Comparison of ENCODE assay signal across 19 cellular contexts in genomic region chr12:19435831-19436497, GRCh38. TPM values are rescaled to one million over a fixed set of nuclear protein-coding genes. Genes with fewer than 3 reads are reported as not detected.
A peak's percentile ranks its signal among the peaks of the same experiment; 100 is the strongest.
DNase-seq lines count a peak whose midpoint lies in the region; ATAC-seq and TF ChIP-seq lines count a peak whose summit lies in the region.
"Had no signal": no experiment of that assay in that cellular context is flagged by ENCODE, and none has a peak within 500 bp of the region (broad histone marks: within the 10 kb centered on the region; RNA-seq: fewer than 3 reads in every experiment).

No MANE protein-coding gene starts in this region.

- H3K4me1 ChIP-seq in vagina: peaks cover 17% of the 10 kb centered on the region
- H3K4me1 ChIP-seq in osteoblast (ENCODE audit: insufficient read depth, low read length): peaks cover 16% of the 10 kb centered on the region
- H3K4me1 ChIP-seq: BE2C had no signal

- DNase-seq in activated CD8-positive, alpha-beta memory T cell treated with anti-CD3 and anti-CD28 coated beads, Interleukin-2, amount 10 ng/mL, durations not matched to agents 7 days and 5 days: peak; percentile 15
- no peak for DNase-seq in activated CD8-positive, alpha-beta memory T cell treated with anti-CD3 and anti-CD28 coated beads, Interleukin-2, amount 50 U/mL, for 4 hours
- no peak for DNase-seq in T-helper 17 cell
- no peak for DNase-seq in immature natural killer cell
- peak; percentile 25 to 37 for DNase-seq in vagina (ENCODE audit: extremely low spot score in 2 of 2)
- DNase-seq in osteoblast (ENCODE audit: insufficient read length, low spot score, missing footprints): no peak
- no peak for DNase-seq in stimulated activated naive B cell treated with anti-CD40 and anti-IgM and Interleukin-4, amounts not matched to agents 10 μg/mL and 1 μg/mL and 100 μg/mL, for 72 hours
- DNase-seq: BE2C; CD4-positive, CD25-positive, alpha-beta regulatory T cell; COR-L47; DMS 273 treated with DMSO at 0.1 percent for 48 hours; HCEC 1CT; MV-4-11; NCI-H1694 treated with DMSO at 0.1 percent for 48 hours; NCI-H2107; NCI-H510A treated with DMSO at 0.1 percent for 48 hours; NCI-H82; SHP77 had no signal

- peak overlapping the region; percentile 37 for H3K27ac Mint-ChIP-seq in activated CD8-positive, alpha-beta memory T cell treated with anti-CD3 and anti-CD28 coated beads, Interleukin-2, amount 10 ng/mL, durations not matched to agents 7 days and 5 days
- H3K27ac Mint-ChIP-seq in T-helper 17 cell (peak overlapping the region; percentile 80), immature natural killer cell (peak overlapping the region in 4 of 6 donors; percentile 59 to 76 (median 64))
- no peak overlapping the region for H3K27ac Mint-ChIP-seq in stimulated activated naive B cell treated with anti-CD40 and anti-IgM and Interleukin-4, amounts not matched to agents 10 μg/mL and 1 μg/mL and 100 μg/mL, for 72 hours

- peaks cover 51% of the 10 kb centered on the region for H3K4me1 Mint-ChIP-seq in activated CD8-positive, alpha-beta memory T cell treated with anti-CD3 and anti-CD28 coated beads, Interleukin-2, amount 10 ng/mL, durations not matched to agents 7 days and 5 days
- H3K4me1 Mint-ChIP-seq in T-helper 17 cell: peaks cover 22% of the 10 kb centered on the region
- peaks cover 35 to 57% of the 10 kb centered on the region in 2 donors for H3K4me1 Mint-ChIP-seq in immature natural killer cell
- H3K4me1 Mint-ChIP-seq in stimulated activated naive B cell treated with anti-CD40 and anti-IgM and Interleukin-4, amounts not matched to agents 10 μg/mL and 1 μg/mL and 100 μg/mL, for 72 hours: peaks cover 4 to 6% of the 10 kb centered on the region in 2 donors

- H3K36me3 ChIP-seq in vagina: no peaks in the 10 kb centered on the region
- no peaks in the 10 kb centered on the region for H3K36me3 ChIP-seq in osteoblast (ENCODE audit: insufficient read depth, low read length)
- H3K36me3 ChIP-seq: BE2C had no signal

- H3K9me3 ChIP-seq in T-helper 17 cell (ENCODE audit: control insufficient read depth, low read length, poor library complexity, severe bottlenecking) (no peaks in the 10 kb centered on the region), vagina (no peaks in the 10 kb centered on the region), osteoblast (ENCODE audit: low read depth, low read length) (no peaks in the 10 kb centered on the region)

- peaks cover 17% of the 10 kb centered on the region for H3K36me3 Mint-ChIP-seq in activated CD8-positive, alpha-beta memory T cell treated with anti-CD3 and anti-CD28 coated beads, Interleukin-2, amount 10 ng/mL, durations not matched to agents 7 days and 5 days
- no peaks in the 10 kb centered on the region for H3K36me3 Mint-ChIP-seq in T-helper 17 cell (ENCODE audit: low read depth)
- H3K36me3 Mint-ChIP-seq in immature natural killer cell: no peaks in the 10 kb centered on the region
- peaks cover 10 to 20% of the 10 kb centered on the region in 2 donors for H3K36me3 Mint-ChIP-seq in stimulated activated naive B cell treated with anti-CD40 and anti-IgM and Interleukin-4, amounts not matched to agents 10 μg/mL and 1 μg/mL and 100 μg/mL, for 72 hours
- H3K36me3 Mint-ChIP-seq: CD4-positive, CD25-positive, alpha-beta regulatory T cell had no signal

- H3K4me3 ChIP-seq in vagina (no peak overlapping the region), osteoblast (ENCODE audit: insufficient read depth, low read length) (no peak overlapping the region)
- H3K4me3 ChIP-seq: K562 had no signal

- intact Hi-C loops in vagina (cut with DNase I): no loop called here

- no peak overlapping the region for H3K4me2 ChIP-seq in osteoblast (ENCODE audit: insufficient read depth, low read length)

- no peak overlapping the region for H3K4me3 Mint-ChIP-seq in activated CD8-positive, alpha-beta memory T cell treated with anti-CD3 and anti-CD28 coated beads, Interleukin-2, amount 10 ng/mL, durations not matched to agents 7 days and 5 days
- H3K4me3 Mint-ChIP-seq in T-helper 17 cell: no peak overlapping the region
- H3K4me3 Mint-ChIP-seq in immature natural killer cell: no peak overlapping the region
- no peak overlapping the region for H3K4me3 Mint-ChIP-seq in stimulated activated naive B cell treated with anti-CD40 and anti-IgM and Interleukin-4, amounts not matched to agents 10 μg/mL and 1 μg/mL and 100 μg/mL, for 72 hours

- H3K27ac ChIP-seq in vagina (no peak overlapping the region), osteoblast (ENCODE audit: low read depth, low read length) (no peak overlapping the region)

- no peak for TF ChIP-seq POLR2A in vagina (IDR thresholded peaks at IDR 0.05)

- H2AFZ ChIP-seq in osteoblast (ENCODE audit: low read length): no peak overlapping the region

- TF ChIP-seq CTCF in vagina (IDR thresholded peaks at IDR 0.05) (no peak), osteoblast (IDR thresholded peaks at IDR 0.05; ENCODE audit: extremely low read depth, low read depth, low read length) (no peak)

- peaks cover 12% of the 10 kb centered on the region for H3K79me2 ChIP-seq in osteoblast (ENCODE audit: insufficient read depth, low read length)

- no peaks in the 10 kb centered on the region for H3K27me3 Mint-ChIP-seq in activated CD8-positive, alpha-beta memory T cell treated with anti-CD3 and anti-CD28 coated beads, Interleukin-2, amount 10 ng/mL, durations not matched to agents 7 days and 5 days
- H3K27me3 Mint-ChIP-seq in T-helper 17 cell (no peaks in the 10 kb centered on the region), immature natural killer cell (ENCODE audit: low read depth in 3 of 3) (peaks cover 10 to 22% (median 19%) of the 10 kb centered on the region in 3 donors)
- H3K27me3 Mint-ChIP-seq in stimulated activated naive B cell treated with anti-CD40 and anti-IgM and Interleukin-4, amounts not matched to agents 10 μg/mL and 1 μg/mL and 100 μg/mL, for 72 hours: no peaks in the 10 kb centered on the region

- peaks cover 6% of the 10 kb centered on the region for H4K20me1 ChIP-seq in osteoblast (ENCODE audit: insufficient read depth, low read length)

- peaks cover 2% of the 10 kb centered on the region for H3K9me3 Mint-ChIP-seq in activated CD8-positive, alpha-beta memory T cell treated with anti-CD3 and anti-CD28 coated beads, Interleukin-2, amount 10 ng/mL, durations not matched to agents 7 days and 5 days (ENCODE audit: low read depth)
- no peaks in the 10 kb centered on the region for H3K9me3 Mint-ChIP-seq in immature natural killer cell
- H3K9me3 Mint-ChIP-seq in stimulated activated naive B cell treated with anti-CD40 and anti-IgM and Interleukin-4, amounts not matched to agents 10 μg/mL and 1 μg/mL and 100 μg/mL, for 72 hours: peaks cover 3 to 5% of the 10 kb centered on the region in 2 donors
- H3K9me3 Mint-ChIP-seq: CD4-positive, CD25-positive, alpha-beta regulatory T cell had no signal

- H3K27me3 ChIP-seq in vagina (no peaks in the 10 kb centered on the region), osteoblast (ENCODE audit: insufficient read depth, low read length) (no peaks in the 10 kb centered on the region)

- no peak for ATAC-seq in activated CD8-positive, alpha-beta memory T cell treated with anti-CD3 and anti-CD28 coated beads, Interleukin-2, amount 10 ng/mL, durations not matched to agents 7 days and 5 days
- ATAC-seq in T-helper 17 cell: no peak
- no peak for ATAC-seq in stimulated activated naive B cell treated with anti-CD40 and anti-IgM and Interleukin-4, amounts not matched to agents 10 μg/mL and 1 μg/mL and 100 μg/mL, for 72 hours (replicated peaks)
- ATAC-seq: K562 had no signal

- CTCF ChIA-PET in activated CD8-positive, alpha-beta memory T cell treated with anti-CD3 and anti-CD28 coated beads, Interleukin-2, amount 10 ng/mL, durations not matched to agents 7 days and 5 days (lab: Charles Lee): no interaction called here

RNA-seq across cellular contexts. Expression of gene AEBP2, which starts 3.3 kb away (rescaled TPM):
- total RNA-seq in activated CD8-positive, alpha-beta memory T cell treated with anti-CD3 and anti-CD28 coated beads, Interleukin-2, amount 10 ng/mL, durations not matched to agents 7 days and 5 days: 10 to 100 TPM; 59.6 to 76.1 TPM
- total RNA-seq in T-helper 17 cell (10 to 100 TPM; 50.0 to 52.7 TPM), vagina (67.5 TPM), osteoblast (19.2 and 20.0 TPM in 2 replicates)
- polyA plus RNA-seq in immature natural killer cell: 10 to 100 TPM in 2 of 3 donors, 1 to 10 TPM in 1; 5.4 to 14.9 (median 11.8) TPM

Comparison
In these comparisons a context has a peak if more than half of its experiments do, and no peak if none do; other contexts are left out.
1. DNase-seq: peak in activated CD8-positive, alpha-beta memory T cell treated with anti-CD3 and anti-CD28 coated beads, Interleukin-2, amount 10 ng/mL, durations not matched to agents 7 days and 5 days (single experiment) and vagina (2 of 2); none in activated CD8-positive, alpha-beta memory T cell treated with anti-CD3 and anti-CD28 coated beads, Interleukin-2, amount 50 U/mL, for 4 hours (single experiment), T-helper 17 cell (0 of 3), immature natural killer cell (0 of 3), osteoblast (single experiment) and stimulated activated naive B cell treated with anti-CD40 and anti-IgM and Interleukin-4, amounts not matched to agents 10 μg/mL and 1 μg/mL and 100 μg/mL, for 72 hours (single experiment).